9 cellular contexts compared by ENCODE assay signal in genomic region chr17:78715000-78715771, GRCh38.
A peak's percentile ranks its signal among the peaks of the same experiment; 100 is the strongest.
DNase-seq lines count a peak whose midpoint lies in the region; ATAC-seq, FAIRE-seq and TF ChIP-seq lines count a peak whose summit lies in the region.
"Had no signal": no experiment of that assay in that cellular context is flagged by ENCODE, and none has a peak within 500 bp of the region (broad histone marks: within the 10 kb centered on the region; RNA-seq: fewer than 3 reads in every experiment).

No MANE protein-coding gene starts in this region.

- H3K27ac ChIP-seq in BLaER1 (peak overlapping the region; percentile 93), right lobe of liver (no peak overlapping the region), hepatocyte (no peak overlapping the region), esophagus squamous epithelium (no peak overlapping the region)

- DNase-seq in GM18507 (ENCODE audit: extremely low spot score, insufficient read length, low read depth) (no peak), right lobe of liver (no peak), hepatocyte (ENCODE audit: low spot score) (no peak), esophagus squamous epithelium (lab: John Stamatoyannopoulos, UW) (no peak)
- no peak for DNase-seq in activated naive CD8-positive, alpha-beta T cell treated with anti-CD3 and anti-CD28 coated beads, Interleukin-2, amount 10 ng/mL, durations not matched to agents 7 days and 5 days
- no peak for DNase-seq in natural killer cell treated with Interleukin-12 subunit alpha and Interleukin-12 subunit beta and Interleukin-15 and Interleukin-18, amount 100 ng/mL, for 72 hours (ENCODE audit: low spot score)
- DNase-seq: NCI-H510A treated with DMSO at 0.1 percent for 48 hours had no signal

- H3K4me3 Mint-ChIP-seq in activated naive CD8-positive, alpha-beta T cell treated with anti-CD3 and anti-CD28 coated beads, Interleukin-2, amount 10 ng/mL, durations not matched to agents 7 days and 5 days: peak overlapping the region; percentile 56
- H3K4me3 Mint-ChIP-seq in natural killer cell treated with Interleukin-12 subunit alpha and Interleukin-12 subunit beta and Interleukin-15 and Interleukin-18, amount 100 ng/mL, for 72 hours: peak overlapping the region; percentile 73

- H3K36me3 Mint-ChIP-seq in activated naive CD8-positive, alpha-beta T cell treated with anti-CD3 and anti-CD28 coated beads, Interleukin-2, amount 10 ng/mL, durations not matched to agents 7 days and 5 days: peaks cover 6% of the 10 kb centered on the region
- H3K36me3 Mint-ChIP-seq in natural killer cell treated with Interleukin-12 subunit alpha and Interleukin-12 subunit beta and Interleukin-15 and Interleukin-18, amount 100 ng/mL, for 72 hours: no peaks in the 10 kb centered on the region

- no peaks in the 10 kb centered on the region for H3K9me3 Mint-ChIP-seq in activated naive CD8-positive, alpha-beta T cell treated with anti-CD3 and anti-CD28 coated beads, Interleukin-2, amount 10 ng/mL, durations not matched to agents 7 days and 5 days
- H3K9me3 Mint-ChIP-seq in natural killer cell treated with Interleukin-12 subunit alpha and Interleukin-12 subunit beta and Interleukin-15 and Interleukin-18, amount 100 ng/mL, for 72 hours: no peaks in the 10 kb centered on the region

- H3K9me3 ChIP-seq in BLaER1: no peaks in the 10 kb centered on the region
- no peaks in the 10 kb centered on the region for H3K9me3 ChIP-seq in right lobe of liver
- no peaks in the 10 kb centered on the region for H3K9me3 ChIP-seq in hepatocyte (ENCODE audit: low read depth)
- H3K9me3 ChIP-seq in esophagus squamous epithelium: no peaks in the 10 kb centered on the region

- WGBS in right lobe of liver (ENCODE audit: insufficient coverage, low coverage, low lambda C conversion rate, missing lambda C conversion rate): 70% methylated on average over 13 of the region's 14 CpGs
- 91% methylated on average over 14 of the region's 14 CpGs for WGBS in hepatocyte (ENCODE audit: low lambda C conversion rate, missing lambda C conversion rate)
- 64 to 68% methylated on average over 12 to 14 of the region's 14 CpGs for WGBS in esophagus squamous epithelium, 2 donors

- no peaks in the 10 kb centered on the region for H3K27me3 ChIP-seq in BLaER1
- no peaks in the 10 kb centered on the region for H3K27me3 ChIP-seq in right lobe of liver
- H3K27me3 ChIP-seq in hepatocyte: no peaks in the 10 kb centered on the region
- no peaks in the 10 kb centered on the region for H3K27me3 ChIP-seq in esophagus squamous epithelium

- H3K4me3 ChIP-seq in BLaER1 (peak overlapping the region; percentile 58), right lobe of liver (no peak overlapping the region), hepatocyte (no peak overlapping the region), esophagus squamous epithelium (no peak overlapping the region)

- H3K9me2 ChIP-seq in hepatocyte (replicated peaks; ENCODE audit: insufficient read depth): no peaks in the 10 kb centered on the region

- peaks cover 67% of the 10 kb centered on the region for H3K4me1 Mint-ChIP-seq in activated naive CD8-positive, alpha-beta T cell treated with anti-CD3 and anti-CD28 coated beads, Interleukin-2, amount 10 ng/mL, durations not matched to agents 7 days and 5 days
- peaks cover 76 to 79% of the 10 kb centered on the region in 2 donors for H3K4me1 Mint-ChIP-seq in natural killer cell treated with Interleukin-12 subunit alpha and Interleukin-12 subunit beta and Interleukin-15 and Interleukin-18, amount 100 ng/mL, for 72 hours (ENCODE audit: low read depth in 2 of 2)

- H3K9ac ChIP-seq in BLaER1: peak overlapping the region; percentile 80

- H3K4me1 ChIP-seq in BLaER1 (peaks cover 96% of the 10 kb centered on the region), right lobe of liver (peaks cover 0 to 59% (median 18%) of the 10 kb centered on the region in 4 donors), hepatocyte (ENCODE audit: insufficient read depth) (peaks cover 35% of the 10 kb centered on the region), esophagus squamous epithelium (peaks cover 38 to 77% (median 49%) of the 10 kb centered on the region in 3 donors)

- no peak overlapping the region for H2AFZ ChIP-seq in hepatocyte

- H3K79me2 ChIP-seq in hepatocyte: peaks cover 96% of the 10 kb centered on the region

- TF ChIP-seq CTCF in right lobe of liver (IDR thresholded peaks at IDR 0.05) (no peak), hepatocyte (IDR thresholded peaks at IDR 0.05; ENCODE audit: poor library complexity) (no peak), esophagus squamous epithelium (IDR thresholded peaks at IDR 0.05) (no peak)

- no peak for ATAC-seq in activated naive CD8-positive, alpha-beta T cell treated with anti-CD3 and anti-CD28 coated beads, Interleukin-2, amount 10 ng/mL, durations not matched to agents 7 days and 5 days (ENCODE audit: low read depth)
- no peak for ATAC-seq in natural killer cell treated with Interleukin-12 subunit alpha and Interleukin-12 subunit beta and Interleukin-15 and Interleukin-18, amount 100 ng/mL, for 72 hours
- ATAC-seq in right lobe of liver (no peak), HG03095 (IDR thresholded peaks at IDR 0.05; ENCODE audit: unreplicated experiment) (no peak)

- intact Hi-C loops in right lobe of liver (cut with DNase I): no loop called here
- intact Hi-C loops in esophagus squamous epithelium (cut with DNase I): no loop called here

- peak overlapping the region; percentile 64 for H3K27ac Mint-ChIP-seq in activated naive CD8-positive, alpha-beta T cell treated with anti-CD3 and anti-CD28 coated beads, Interleukin-2, amount 10 ng/mL, durations not matched to agents 7 days and 5 days
- peak overlapping the region; percentile 86 to 95 for H3K27ac Mint-ChIP-seq in natural killer cell treated with Interleukin-12 subunit alpha and Interleukin-12 subunit beta and Interleukin-15 and Interleukin-18, amount 100 ng/mL, for 72 hours

- H3K36me3 ChIP-seq in BLaER1: no peaks in the 10 kb centered on the region
- H3K36me3 ChIP-seq in right lobe of liver: no peaks in the 10 kb centered on the region
- no peaks in the 10 kb centered on the region for H3K36me3 ChIP-seq in hepatocyte (replicated peaks; ENCODE audit: insufficient read depth, low read depth)
- no peaks in the 10 kb centered on the region for H3K36me3 ChIP-seq in esophagus squamous epithelium

- H3K4me2 ChIP-seq in BLaER1: peak overlapping the region; percentile 96
- no peak overlapping the region for H3K4me2 ChIP-seq in hepatocyte

- H4K20me1 ChIP-seq in BLaER1: no peaks in the 10 kb centered on the region
- H4K20me1 ChIP-seq in hepatocyte (ENCODE audit: insufficient read depth, poor library complexity, severe bottlenecking): peaks cover 91% of the 10 kb centered on the region

- H3K27me3 Mint-ChIP-seq in activated naive CD8-positive, alpha-beta T cell treated with anti-CD3 and anti-CD28 coated beads, Interleukin-2, amount 10 ng/mL, durations not matched to agents 7 days and 5 days: no peaks in the 10 kb centered on the region
- no peaks in the 10 kb centered on the region for H3K27me3 Mint-ChIP-seq in natural killer cell treated with Interleukin-12 subunit alpha and Interleukin-12 subunit beta and Interleukin-15 and Interleukin-18, amount 100 ng/mL, for 72 hours

- FAIRE-seq in GM18507 (lab: Jason Lieb, UNC): peak; percentile 80

- TF ChIP-seq POLR2A in right lobe of liver (IDR thresholded peaks at IDR 0.05) (no peak), esophagus squamous epithelium (IDR thresholded peaks at IDR 0.05) (no peak)

- POLR2A ChIA-PET in activated naive CD8-positive, alpha-beta T cell treated with anti-CD3 and anti-CD28 coated beads, Interleukin-2, amount 10 ng/mL, durations not matched to agents 7 days and 5 days (lab: Charles Lee): interaction anchor here (0.8 to 1.6 kb wide), 5 partner anchors 11 to 70 kb away, joined by 3 to 6 read pairs (median 3); no protein-coding TSS in a partner anchor
